ENCODE assay signal across 17 cellular contexts in the genomic region with DNA sequence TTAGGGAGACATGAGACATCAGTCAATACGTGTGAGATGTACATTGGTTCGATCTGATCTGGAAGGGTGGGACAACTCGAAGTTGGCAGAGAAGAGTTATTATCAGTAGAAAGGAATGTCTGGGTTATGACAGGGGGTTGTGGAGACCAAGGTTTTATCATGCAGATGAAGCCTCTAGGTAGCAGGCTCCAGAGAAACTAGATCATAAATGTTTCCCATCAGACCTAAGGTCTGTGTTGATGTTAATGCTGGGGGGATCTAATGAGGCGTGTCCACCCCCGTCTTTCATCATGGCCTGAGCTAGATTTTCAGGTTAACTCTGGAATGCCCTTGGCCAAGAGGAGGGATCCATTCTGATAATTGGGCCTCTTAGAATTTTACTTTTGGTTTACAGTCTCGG.
DNase-seq lines count a peak whose midpoint lies in the region; FAIRE-seq and TF ChIP-seq lines count a peak whose summit lies in the region.
"Had no signal": no experiment of that assay in that cellular context is flagged by ENCODE, and none has a peak within 500 bp of the region (broad histone marks: within the 10 kb centered on the region; RNA-seq: fewer than 3 reads in every experiment).

No MANE protein-coding gene starts in this region.

- H4K20me1 ChIP-seq in astrocyte (ENCODE audit: insufficient read depth, low read length) (no peaks in the 10 kb centered on the region), osteoblast (ENCODE audit: insufficient read depth, low read length) (no peaks in the 10 kb centered on the region)

- no peak overlapping the region for H3K4me3 ChIP-seq in astrocyte (ENCODE audit: insufficient read depth, low read depth, low read length)
- no peak overlapping the region for H3K4me3 ChIP-seq in osteoblast (ENCODE audit: insufficient read depth, low read length)
- H3K4me3 ChIP-seq: coronary artery, esophagus squamous epithelium, prostate gland had no signal

- H3K9me3 ChIP-seq in astrocyte (ENCODE audit: insufficient read depth, low read depth, low read length) = no peaks in the 10 kb centered on the region
- H3K9me3 ChIP-seq in osteoblast (ENCODE audit: low read depth, low read length) = no peaks in the 10 kb centered on the region
- H3K9me3 ChIP-seq: prostate gland had no signal

- H3K27me3 ChIP-seq in astrocyte (ENCODE audit: insufficient read depth, low read length) (no peaks in the 10 kb centered on the region), osteoblast (ENCODE audit: insufficient read depth, low read length) (no peaks in the 10 kb centered on the region)
- H3K27me3 ChIP-seq: esophagus squamous epithelium had no signal

- H3K36me3 ChIP-seq in astrocyte (ENCODE audit: insufficient read depth, low read length) (no peaks in the 10 kb centered on the region), osteoblast (ENCODE audit: insufficient read depth, low read length) (no peaks in the 10 kb centered on the region)
- H3K36me3 ChIP-seq: esophagus squamous epithelium, prostate gland had no signal

- no peaks in the 10 kb centered on the region for H3K27me3 Mint-ChIP-seq in astrocyte (ENCODE audit: low read depth, unreplicated experiment)

- no peak for FAIRE-seq in astrocyte (lab: Jason Lieb, UNC)

- H3K4me1 ChIP-seq in astrocyte (ENCODE audit: insufficient read depth, low read length) = peaks cover 29% of the 10 kb centered on the region
- H3K4me1 ChIP-seq in osteoblast (ENCODE audit: insufficient read depth, low read length) = peaks cover 22% of the 10 kb centered on the region
- H3K4me1 ChIP-seq: prostate gland had no signal

- no peaks in the 10 kb centered on the region for H3K9me3 Mint-ChIP-seq in astrocyte (ENCODE audit: unreplicated experiment)

- peaks cover 22% of the 10 kb centered on the region for H3K4me1 Mint-ChIP-seq in astrocyte (ENCODE audit: low read depth, unreplicated experiment)

- H3K79me2 ChIP-seq in astrocyte (ENCODE audit: insufficient read depth, low read length) (no peaks in the 10 kb centered on the region), osteoblast (ENCODE audit: insufficient read depth, low read length) (no peaks in the 10 kb centered on the region)

- H3K36me3 Mint-ChIP-seq in astrocyte (ENCODE audit: low read depth, unreplicated experiment) = no peaks in the 10 kb centered on the region

- peak; percentile 90 for DNase-seq in Caki2 (ENCODE audit: low read depth)
- peak; percentile 13 for DNase-seq in HK-2 (ENCODE audit: unreplicated experiment)
- peak; percentile 51 for DNase-seq in astrocyte (ENCODE audit: low read depth)
- peak; percentile 81 for DNase-seq in left kidney (ENCODE audit: low read depth, low spot score)
- DNase-seq in osteoblast (ENCODE audit: insufficient read length, low spot score, missing footprints) = no peak
- DNase-seq in MV-4-11 (lab: John Stamatoyannopoulos, UW) = no peak
- DNase-seq in NK-92 (lab: John Stamatoyannopoulos, UW; ENCODE audit: unreplicated experiment) = no peak
- no peak for DNase-seq in COR-L47 (lab: John Stamatoyannopoulos, UW)
- DNase-seq: esophagus squamous epithelium; GDM1; left colon; NCI-H1694 treated with DMSO at 0.1 percent for 48 hours; NCI-H446; stimulated activated CD4-positive, alpha-beta T cell treated with anti-CD3 and anti-CD28 coated beads, Interleukin-15, amount 100 ng/mL, for 24 hours had no signal

- H3K27ac ChIP-seq in astrocyte (ENCODE audit: low read depth, low read length) (peak overlapping the region; percentile 81), osteoblast (ENCODE audit: low read depth, low read length) (no peak overlapping the region)
- H3K27ac ChIP-seq: coronary artery, esophagus squamous epithelium, prostate gland, VCaP had no signal

- H2AFZ ChIP-seq in astrocyte (ENCODE audit: low read depth, low read length) = peak overlapping the region; percentile 38
- no peak overlapping the region for H2AFZ ChIP-seq in osteoblast (ENCODE audit: low read length)

- no peak overlapping the region for H3K4me3 Mint-ChIP-seq in astrocyte (ENCODE audit: unreplicated experiment)

- in situ Hi-C loops in Caki2 (cut with HindIII; ENCODE audit: low pct_unique_long_range_greater_than_20kb, low sequenced_read_pairs) = no loop called here

- peak overlapping the region; percentile 50 for H3K27ac Mint-ChIP-seq in astrocyte (ENCODE audit: unreplicated experiment)

- H3K4me2 ChIP-seq in astrocyte (ENCODE audit: low read length) (peak overlapping the region; percentile 72), osteoblast (ENCODE audit: insufficient read depth, low read length) (no peak overlapping the region)

- H3K9ac ChIP-seq in astrocyte (ENCODE audit: low read length) = peak overlapping the region; percentile 72

- TF ChIP-seq CTCF in astrocyte (IDR thresholded peaks at IDR 0.05; ENCODE audit: insufficient read depth, low read depth, low read length) (no peak), osteoblast (IDR thresholded peaks at IDR 0.05; ENCODE audit: extremely low read depth, low read depth, low read length) (no peak)

Comparison
In these comparisons a context has a peak if more than half of its experiments do, and no peak if none do; other contexts are left out.
1. DNase-seq: peak in Caki2 (single experiment), HK-2 (single experiment), astrocyte (single experiment) and left kidney (single experiment); none in osteoblast (single experiment), MV-4-11 (single experiment), NK-92 (single experiment) and COR-L47 (single experiment).